In genomic region chr18:48785091-48785614, GRCh38 we compare ENCODE assay signal across 1 cellular context.
TF ChIP-seq lines count a peak whose summit lies in the region.

No MANE protein-coding gene starts in this region.

TF ChIP-seq in GM12878, 131 proteins besides CTCF, POLR2A, EP300 and RAD21 (continued from another document and continues in another):
- TF ChIP-seq IRF5 (IDR thresholded peaks at IDR 0.05; ENCODE audit: borderline replicate concordance) (no peak; the same call in 1 of the 2 replicates), POLR2AphosphoS5 (IDR thresholded peaks at IDR 0.05; ENCODE audit: low read length) (no peak), NFXL1 (IDR thresholded peaks at IDR 0.05; ENCODE audit: borderline replicate concordance) (no peak), LARP7 (IDR thresholded peaks at IDR 0.05) (no peak), CBX3 (IDR thresholded peaks at IDR 0.05; ENCODE audit: borderline replicate concordance, low read depth) (no peak), RBBP5 (conservative IDR thresholded peaks at IDR 0.05) (no peak), E2F4 (IDR thresholded peaks at IDR 0.05; ENCODE audit: low read depth, low read length) (no peak), GATAD2B (conservative IDR thresholded peaks at IDR 0.05; ENCODE audit: low read depth) (peak; percentile 68), ZBTB4 (CRISPR knock-in tag; IDR thresholded peaks at IDR 0.05) (no peak), ASH2L (IDR thresholded peaks at IDR 0.05; ENCODE audit: borderline replicate concordance, low read depth) (no peak), CHD1 (IDR thresholded peaks at IDR 0.05; ENCODE audit: low read depth, low read length) (no peak), IRF4 (IDR thresholded peaks at IDR 0.05; ENCODE audit: low read depth, low read length) (peak; percentile 86), BRCA1 (IDR thresholded peaks at IDR 0.05; ENCODE audit: low read depth, low read length) (no peak), IKZF1 (conservative IDR thresholded peaks at IDR 0.05) (peak; percentile 99), ZBTB33 (IDR thresholded peaks at IDR 0.05) (peak; percentile 21; the same call in 1 of the 2 replicates), RELA (IDR thresholded peaks at IDR 0.05; ENCODE audit: borderline replicate concordance, partially characterized antibody) (peak; percentile 19), YBX1 (IDR thresholded peaks at IDR 0.05) (0 out of 2 replicates have a peak, but pooled peaks have one; percentile 32), KAT2A (conservative IDR thresholded peaks at IDR 0.05; ENCODE audit: control insufficient read depth, low read depth, low read length) (no peak), ZNF384 (IDR thresholded peaks at IDR 0.05; ENCODE audit: borderline replicate concordance, low read depth, low read length) (no peak), SUPT20H (IDR thresholded peaks at IDR 0.05; ENCODE audit: borderline replicate concordance, control insufficient read depth, low read depth, low read length) (no peak), SPI1 (IDR thresholded peaks at IDR 0.05; ENCODE audit: borderline replicate concordance, insufficient read depth, low read depth, low read length) (peak; percentile 97), TCF3 (IDR thresholded peaks at IDR 0.05; ENCODE audit: borderline replicate concordance, insufficient read depth, low read depth, low read length) (0 out of 2 replicates have a peak, but pooled peaks have one; percentile 39), ATF3 (IDR thresholded peaks at IDR 0.05; ENCODE audit: borderline replicate concordance, extremely low read depth, low read depth, low read length) (no peak), USF2 (IDR thresholded peaks at IDR 0.05; ENCODE audit: borderline replicate concordance, low read depth, low read length) (no peak), POU2F2 (IDR thresholded peaks at IDR 0.05; ENCODE audit: borderline replicate concordance, low read depth, low read length) (peak; percentile 61; the same call in 2 of the 3 replicates), NBN (IDR thresholded peaks at IDR 0.05) (peak; percentile 98), ZBTB11 (CRISPR knock-in tag; IDR thresholded peaks at IDR 0.05) (no peak), ETV6 (conservative IDR thresholded peaks at IDR 0.05 in 1 of 2, IDR thresholded peaks at IDR 0.05 in 1 of 2; ENCODE audit: borderline replicate concordance in 1 of 2, low read depth in 1 of 2) (peak in 1 of 2 experiments; percentile 94; a peak in 2 of 4 replicates), KDM1A (IDR thresholded peaks at IDR 0.05; ENCODE audit: borderline replicate concordance) (no peak), YY1 (IDR thresholded peaks at IDR 0.05; ENCODE audit: low read depth, low read length) (no peak), JUNB (IDR thresholded peaks at IDR 0.05) (peak; percentile 49; the same call in 1 of the 2 replicates), SMARCA5 (IDR thresholded peaks at IDR 0.05) (no peak; the same call in 1 of the 2 replicates)
- TF ChIP-seq, protein P1, sequence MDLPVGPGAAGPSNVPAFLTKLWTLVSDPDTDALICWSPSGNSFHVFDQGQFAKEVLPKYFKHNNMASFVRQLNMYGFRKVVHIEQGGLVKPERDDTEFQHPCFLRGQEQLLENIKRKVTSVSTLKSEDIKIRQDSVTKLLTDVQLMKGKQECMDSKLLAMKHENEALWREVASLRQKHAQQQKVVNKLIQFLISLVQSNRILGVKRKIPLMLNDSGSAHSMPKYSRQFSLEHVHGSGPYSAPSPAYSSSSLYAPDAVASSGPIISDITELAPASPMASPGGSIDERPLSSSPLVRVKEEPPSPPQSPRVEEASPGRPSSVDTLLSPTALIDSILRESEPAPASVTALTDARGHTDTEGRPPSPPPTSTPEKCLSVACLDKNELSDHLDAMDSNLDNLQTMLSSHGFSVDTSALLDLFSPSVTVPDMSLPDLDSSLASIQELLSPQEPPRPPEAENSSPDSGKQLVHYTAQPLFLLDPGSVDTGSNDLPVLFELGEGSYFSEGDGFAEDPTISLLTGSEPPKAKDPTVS (IDR thresholded peaks at IDR 0.05; ENCODE audit: low read depth, low read length), result 0 out of 2 replicates have a peak, but pooled peaks have one; percentile 39
- TF ChIP-seq, protein P2, sequence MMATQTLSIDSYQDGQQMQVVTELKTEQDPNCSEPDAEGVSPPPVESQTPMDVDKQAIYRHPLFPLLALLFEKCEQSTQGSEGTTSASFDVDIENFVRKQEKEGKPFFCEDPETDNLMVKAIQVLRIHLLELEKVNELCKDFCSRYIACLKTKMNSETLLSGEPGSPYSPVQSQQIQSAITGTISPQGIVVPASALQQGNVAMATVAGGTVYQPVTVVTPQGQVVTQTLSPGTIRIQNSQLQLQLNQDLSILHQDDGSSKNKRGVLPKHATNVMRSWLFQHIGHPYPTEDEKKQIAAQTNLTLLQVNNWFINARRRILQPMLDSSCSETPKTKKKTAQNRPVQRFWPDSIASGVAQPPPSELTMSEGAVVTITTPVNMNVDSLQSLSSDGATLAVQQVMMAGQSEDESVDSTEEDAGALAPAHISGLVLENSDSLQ (IDR thresholded peaks at IDR 0.05), result 0 out of 2 replicates have a peak, but pooled peaks have one; percentile 38
- TF ChIP-seq, protein P3, sequence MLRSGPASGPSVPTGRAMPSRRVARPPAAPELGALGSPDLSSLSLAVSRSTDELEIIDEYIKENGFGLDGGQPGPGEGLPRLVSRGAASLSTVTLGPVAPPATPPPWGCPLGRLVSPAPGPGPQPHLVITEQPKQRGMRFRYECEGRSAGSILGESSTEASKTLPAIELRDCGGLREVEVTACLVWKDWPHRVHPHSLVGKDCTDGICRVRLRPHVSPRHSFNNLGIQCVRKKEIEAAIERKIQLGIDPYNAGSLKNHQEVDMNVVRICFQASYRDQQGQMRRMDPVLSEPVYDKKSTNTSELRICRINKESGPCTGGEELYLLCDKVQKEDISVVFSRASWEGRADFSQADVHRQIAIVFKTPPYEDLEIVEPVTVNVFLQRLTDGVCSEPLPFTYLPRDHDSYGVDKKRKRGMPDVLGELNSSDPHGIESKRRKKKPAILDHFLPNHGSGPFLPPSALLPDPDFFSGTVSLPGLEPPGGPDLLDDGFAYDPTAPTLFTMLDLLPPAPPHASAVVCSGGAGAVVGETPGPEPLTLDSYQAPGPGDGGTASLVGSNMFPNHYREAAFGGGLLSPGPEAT (IDR thresholded peaks at IDR 0.05; ENCODE audit: low read depth), result peak; percentile 98
